Comparison of ENCODE assay signal across 13 cellular contexts in the genomic region with DNA sequence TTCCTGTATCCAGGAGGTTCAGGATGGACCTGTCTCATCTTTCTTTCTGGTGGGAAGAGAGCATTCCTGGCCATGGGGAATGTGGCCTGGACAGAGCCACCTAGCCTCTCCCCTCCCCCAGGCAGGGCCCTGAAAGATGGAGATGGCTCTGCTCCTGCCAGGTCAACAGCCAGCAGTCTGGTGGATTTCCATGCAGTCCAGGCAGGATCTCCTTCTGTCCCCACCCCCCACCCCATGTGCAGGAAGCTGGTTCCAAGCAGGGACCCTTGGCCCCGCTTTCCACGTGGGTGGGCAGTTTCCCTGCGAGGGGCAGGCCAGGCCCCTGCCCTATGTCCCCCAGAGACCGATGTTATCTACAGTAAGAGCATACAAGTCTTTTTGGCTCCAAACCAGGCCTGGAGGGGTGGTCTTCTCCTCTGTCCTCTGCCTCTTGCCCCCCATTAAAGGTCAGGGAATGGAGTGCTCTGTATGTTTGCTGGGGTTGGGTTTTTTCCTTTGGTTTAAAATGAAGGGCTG.
DNase-seq lines count a peak whose midpoint lies in the region; ATAC-seq and TF ChIP-seq lines count a peak whose summit lies in the region.
"Had no signal": no experiment of that assay in that cellular context is flagged by ENCODE, and none has a peak within 500 bp of the region (broad histone marks: within the 10 kb centered on the region; RNA-seq: fewer than 3 reads in every experiment).

No MANE protein-coding gene starts in this region.

- no peaks in the 10 kb centered on the region; a peak in 1 of 5 replicates for H3K9me3 Mint-ChIP-seq in H9
- no peaks in the 10 kb centered on the region for H3K9me3 Mint-ChIP-seq in central memory CD8-positive, alpha-beta T cell

- TF ChIP-seq POLR2A in GM18505 (IDR thresholded peaks at IDR 0.05; ENCODE audit: borderline replicate concordance, extremely low read depth, insufficient read depth, insufficient read length): no peak

- no peak overlapping the region for H3K4ac ChIP-seq in H9 (ENCODE audit: low read depth, low read length)

- WGBS in H9 (ENCODE audit: extremely low coverage, insufficient read length, low lambda C conversion rate): no CpG with 5 or more reads among the region's 4 CpGs

- no peak overlapping the region for H3K18ac ChIP-seq in H9 (ENCODE audit: insufficient read length, low read depth, low read length)

- H3K56ac ChIP-seq in H9 (ENCODE audit: insufficient read length, low read depth, low read length): no peak overlapping the region

- H4K20me1 ChIP-seq in BLaER1: peaks cover 97% of the 10 kb centered on the region
- H4K20me1 ChIP-seq in H9 (ENCODE audit: control insufficient read depth, insufficient read depth, insufficient read length): peaks cover 4% of the 10 kb centered on the region
- peaks cover 71% of the 10 kb centered on the region for H4K20me1 ChIP-seq in osteoblast (ENCODE audit: insufficient read depth, low read length)

- TF ChIP-seq CTCF in H9 (conservative IDR thresholded peaks at IDR 0.05) (no peak), osteoblast (IDR thresholded peaks at IDR 0.05; ENCODE audit: extremely low read depth, low read depth, low read length) (no peak), GM20000 (IDR thresholded peaks at IDR 0.05; ENCODE audit: extremely low read depth, missing control alignments) (no peak), upper lobe of right lung (IDR thresholded peaks at IDR 0.05) (no peak)

- H3K9ac ChIP-seq in BLaER1: peak overlapping the region; percentile 61
- no peak overlapping the region for H3K9ac ChIP-seq in H9 (ENCODE audit: extremely low read depth, insufficient read length, low read length)

- intact Hi-C loops in upper lobe of right lung (cut with DNase I): no loop called here

- H3K4me3 Mint-ChIP-seq in H9: no peak overlapping the region
- peak overlapping the region; percentile 84 for H3K4me3 Mint-ChIP-seq in central memory CD8-positive, alpha-beta T cell

- no peaks in the 10 kb centered on the region for H3K23me2 ChIP-seq in H9 (ENCODE audit: insufficient read length, low read depth, low read length, poor library complexity, severe bottlenecking)

- no peak overlapping the region for H4K5ac ChIP-seq in H9 (ENCODE audit: insufficient read length, low read depth, low read length)

- peak overlapping the region; percentile 31; the same call in 1 of the 2 replicates for H3K14ac ChIP-seq in H9 (ENCODE audit: insufficient read depth, low read length)

- H3T11ph ChIP-seq in H9 (ENCODE audit: low read length): no peak overlapping the region

- H3K4me1 Mint-ChIP-seq in H9: peaks cover 55 to 92% of the 10 kb centered on the region in 2 experiments
- H3K4me1 Mint-ChIP-seq in central memory CD8-positive, alpha-beta T cell: peaks cover 77% of the 10 kb centered on the region

- H2BK20ac ChIP-seq in H9 (ENCODE audit: low read depth, low read length, poor library complexity, severe bottlenecking): no peak overlapping the region

- no peak overlapping the region for H2AK5ac ChIP-seq in H9 (ENCODE audit: insufficient read length, low read length)

- no peak overlapping the region for H4K8ac ChIP-seq in H9 (replicated peaks; ENCODE audit: insufficient read length, low read depth, low read length)

- no peak overlapping the region for H3K23ac ChIP-seq in H9 (ENCODE audit: insufficient read length, low read depth, low read length)

- ATAC-seq in central memory CD8-positive, alpha-beta T cell (replicated peaks; ENCODE audit: extremely low read depth, poor library complexity, severe bottlenecking): no peak
- no peak for ATAC-seq in GM18505 (IDR thresholded peaks at IDR 0.05; ENCODE audit: unreplicated experiment)
- no peak for ATAC-seq in upper lobe of right lung
- ATAC-seq: right cardiac atrium had no signal

- no peak overlapping the region for H2BK120ac ChIP-seq in H9 (ENCODE audit: low read depth, low read length, poor library complexity, severe bottlenecking)

- H4K91ac ChIP-seq in H9 (ENCODE audit: insufficient read length, low read depth, low read length): no peak overlapping the region

- peaks cover 27% of the 10 kb centered on the region for H3K36me3 ChIP-seq in BLaER1
- H3K36me3 ChIP-seq in osteoblast (ENCODE audit: insufficient read depth, low read length): no peaks in the 10 kb centered on the region
- H3K36me3 ChIP-seq in upper lobe of right lung: no peaks in the 10 kb centered on the region
- H3K36me3 ChIP-seq: HAP-1 had no signal

- H3K27ac ChIP-seq in BLaER1 (peak overlapping the region; percentile 63), H9 (ENCODE audit: insufficient read length, low read depth, low read length) (no peak overlapping the region), osteoblast (ENCODE audit: low read depth, low read length) (peak overlapping the region; percentile 28), upper lobe of right lung (no peak overlapping the region)

- peaks cover 15% of the 10 kb centered on the region for H3K79me1 ChIP-seq in H9 (ENCODE audit: insufficient read depth, low read depth, low read length, poor library complexity, severe bottlenecking)

- H3K27me3 ChIP-seq in BLaER1 (no peaks in the 10 kb centered on the region), H9 (ENCODE audit: insufficient read depth, low read length) (no peaks in the 10 kb centered on the region), osteoblast (ENCODE audit: insufficient read depth, low read length) (no peaks in the 10 kb centered on the region), upper lobe of right lung (no peaks in the 10 kb centered on the region)
- H3K27me3 ChIP-seq: MG63 had no signal

- peaks cover 4 to 6% (median 6%) of the 10 kb centered on the region in 3 experiments; a peak in 2 of 7 replicates for H3K36me3 Mint-ChIP-seq in H9 (ENCODE audit: insufficient read depth in 1 of 3, low read depth in 3 of 3)
- H3K36me3 Mint-ChIP-seq in central memory CD8-positive, alpha-beta T cell (ENCODE audit: insufficient read depth): peaks cover 12% of the 10 kb centered on the region

- peak overlapping the region; percentile 96 for H3K4me2 ChIP-seq in BLaER1
- no peak overlapping the region for H3K4me2 ChIP-seq in H9 (ENCODE audit: insufficient read depth, insufficient read length, low read length)
- no peak overlapping the region for H3K4me2 ChIP-seq in osteoblast (ENCODE audit: insufficient read depth, low read length)

- peak overlapping the region in 2 of 3 experiments; percentile 62 to 98; a peak in 3 of 7 replicates for H3K27ac Mint-ChIP-seq in H9
- H3K27ac Mint-ChIP-seq in central memory CD8-positive, alpha-beta T cell (ENCODE audit: low read depth): peak overlapping the region; percentile 87

- no peak overlapping the region for H2BK12ac ChIP-seq in H9 (ENCODE audit: insufficient read length, low read depth, low read length)

- H3K79me2 ChIP-seq in H9 (ENCODE audit: insufficient read depth, low read length) (peaks cover 18% of the 10 kb centered on the region; the same call in 1 of the 2 replicates), osteoblast (ENCODE audit: insufficient read depth, low read length) (peaks cover 100% of the 10 kb centered on the region)

- no peak overlapping the region for H2AFZ ChIP-seq in H9 (ENCODE audit: low read length)
- H2AFZ ChIP-seq in osteoblast (ENCODE audit: low read length): no peak overlapping the region

- H3K4me1 ChIP-seq in BLaER1 (peaks cover 100% of the 10 kb centered on the region), H9 (ENCODE audit: insufficient read depth, low read length) (peaks cover 16% of the 10 kb centered on the region; the same call in 1 of the 2 replicates), osteoblast (ENCODE audit: insufficient read depth, low read length) (peaks cover 69% of the 10 kb centered on the region), upper lobe of right lung (peaks cover 92% of the 10 kb centered on the region)

- no peak for DNase-seq in H9
- DNase-seq in central memory CD8-positive, alpha-beta T cell (ENCODE audit: low spot score in 2 of 2): no peak
- DNase-seq in osteoblast (ENCODE audit: insufficient read length, low spot score, missing footprints): peak; percentile 80
- no peak for DNase-seq in GM20000 (ENCODE audit: low spot score)
- DNase-seq in upper lobe of right lung: no peak
- no peak for DNase-seq in kidney glomerular epithelial cell (lab: John Stamatoyannopoulos, UW)
- DNase-seq: MG63, NCI-H446 treated with DMSO at 0.1 percent for 48 hours, Right ventricle myocardium superior had no signal

- H3K9me3 ChIP-seq in BLaER1 (no peaks in the 10 kb centered on the region), H9 (ENCODE audit: control insufficient read depth, low read depth, low read length) (no peaks in the 10 kb centered on the region), osteoblast (ENCODE audit: low read depth, low read length) (no peaks in the 10 kb centered on the region), upper lobe of right lung (no peaks in the 10 kb centered on the region)
- H3K9me3 ChIP-seq: HAP-1, MG63 had no signal

- no peak overlapping the region; the same call in 1 of the 2 replicates for H3K4me3 ChIP-seq in BLaER1
- H3K4me3 ChIP-seq in osteoblast (ENCODE audit: insufficient read depth, low read length): no peak overlapping the region
- no peak overlapping the region for H3K4me3 ChIP-seq in upper lobe of right lung
- H3K4me3 ChIP-seq: HAP-1, MG63 had no signal

- no peak overlapping the region for H2BK5ac ChIP-seq in H9 (ENCODE audit: insufficient read length, low read length)

- no peaks in the 10 kb centered on the region; the same call in 1 of the 2 replicates for H3K27me3 Mint-ChIP-seq in H9 (ENCODE audit: low read depth)
- H3K27me3 Mint-ChIP-seq in central memory CD8-positive, alpha-beta T cell: no peaks in the 10 kb centered on the region

- H2BK15ac ChIP-seq in H9 (ENCODE audit: low read depth, low read length): no peak overlapping the region

Comparison
In these comparisons a context has a peak if more than half of its experiments do, and no peak if none do; other contexts are left out.
1. H3K27ac ChIP-seq: peak in BLaER1 (single experiment) and osteoblast (single experiment); none in H9 (single experiment) and upper lobe of right lung (single experiment).